17 cellular contexts compared by ENCODE assay signal in the genomic region with DNA sequence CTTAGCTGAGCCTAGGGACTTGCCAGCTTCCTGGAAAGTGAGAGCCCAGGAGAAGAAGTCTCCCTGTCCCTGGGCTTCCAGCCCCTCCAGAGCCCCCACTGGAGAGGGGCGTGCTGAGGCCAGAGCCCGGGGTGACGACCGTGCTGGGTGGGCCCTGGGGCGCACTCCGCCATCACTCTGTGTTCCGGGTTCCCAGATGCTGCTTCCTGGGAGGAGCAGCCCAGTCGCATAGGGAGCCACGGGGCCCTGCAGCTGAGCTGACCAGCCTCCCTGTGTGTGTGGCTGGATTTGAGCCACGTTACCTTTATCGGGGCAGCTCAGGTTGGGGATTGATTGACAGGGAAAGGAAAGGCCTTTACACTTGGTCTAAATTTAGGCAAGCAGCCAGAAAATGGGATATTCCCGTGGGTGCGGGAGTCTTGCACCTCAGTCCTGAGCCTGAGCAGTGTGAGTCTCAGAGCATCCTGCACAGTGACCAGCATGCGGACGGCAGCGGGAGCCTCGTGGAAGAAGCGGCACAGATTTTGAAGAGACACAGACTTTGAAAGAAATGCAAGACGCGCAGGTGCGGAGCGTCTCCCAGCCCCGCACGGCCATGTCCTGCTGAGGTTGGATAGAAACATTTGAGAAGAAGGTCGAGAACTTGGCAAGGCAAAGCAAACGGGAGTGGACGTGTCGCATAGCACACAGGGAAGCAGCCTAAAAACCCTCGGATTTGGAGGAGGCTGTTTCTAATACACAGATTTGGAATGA. TPM values are rescaled to one million over a fixed set of nuclear protein-coding genes. Genes with fewer than 3 reads are reported as not detected.
A peak's percentile ranks its signal among the peaks of the same experiment; 100 is the strongest.
DNase-seq lines count a peak whose midpoint lies in the region; ATAC-seq and TF ChIP-seq lines count a peak whose summit lies in the region.
"Had no signal": no experiment of that assay in that cellular context is flagged by ENCODE, and none has a peak within 500 bp of the region (broad histone marks: within the 10 kb centered on the region; RNA-seq: fewer than 3 reads in every experiment).

No MANE protein-coding gene starts in this region.

- H3K27me3 ChIP-seq in PC-9 (ENCODE audit: insufficient read depth, low read depth) (no peaks in the 10 kb centered on the region), left lung (no peaks in the 10 kb centered on the region)

- intact Hi-C loops in activated CD4-positive, alpha-beta T cell treated with anti-CD3 and anti-CD28 coated beads, Interleukin-2, amount 10 ng/mL, durations not matched to agents 24 days and 14 days (cut with micrococcal nuclease), result no loop called here
- intact Hi-C loops in PC-9 (cut with micrococcal nuclease; ENCODE audit: unreplicated experiment), result no loop called here
- intact Hi-C loops in left lung (cut with DNase I), result no loop called here

- H3K27me3 Mint-ChIP-seq in activated CD4-positive, alpha-beta T cell treated with anti-CD3 and anti-CD28 coated beads, Interleukin-2, amount 10 ng/mL, durations not matched to agents 24 days and 14 days, result no peaks in the 10 kb centered on the region
- no peaks in the 10 kb centered on the region for H3K27me3 Mint-ChIP-seq in stimulated activated naive B cell treated with anti-CD40 and anti-IgM and Interleukin-4, amounts not matched to agents 10 μg/mL and 1 μg/mL and 100 μg/mL, for 72 hours
- H3K27me3 Mint-ChIP-seq: stimulated activated naive CD8-positive, alpha-beta T cell treated with anti-CD3 and anti-CD28 coated beads, Interleukin-15, amount 100 ng/mL, for 72 hours had no signal

- H3K4me1 ChIP-seq in PC-9 (replicated peaks; ENCODE audit: insufficient read depth) (peaks cover 47% of the 10 kb centered on the region), left lung (peaks cover 38 to 50% of the 10 kb centered on the region in 2 donors)
- H3K4me1 ChIP-seq: A549 had no signal

- H2AFZ ChIP-seq in PC-9, result no peak overlapping the region

- H3K4me3 ChIP-seq in PC-9, result no peak overlapping the region
- no peak overlapping the region for H3K4me3 ChIP-seq in left lung
- H3K4me3 ChIP-seq: A549, lung, skin epidermis had no signal

- H3K79me2 ChIP-seq in PC-9 (ENCODE audit: low read depth), result peaks cover 38% of the 10 kb centered on the region

- H4K20me1 ChIP-seq in PC-9 (ENCODE audit: insufficient read depth), result no peaks in the 10 kb centered on the region

- H3K36me3 ChIP-seq in PC-9 (ENCODE audit: low read depth), result no peaks in the 10 kb centered on the region
- H3K36me3 ChIP-seq in left lung, result peaks cover 0 to 39% of the 10 kb centered on the region in 2 donors

- H3K27ac ChIP-seq in PC-9 (peak overlapping the region; percentile 100), left lung (peak overlapping the region; percentile 72 to 75)
- H3K27ac ChIP-seq: A549 had no signal

- no peaks in the 10 kb centered on the region for H3K9me2 ChIP-seq in PC-9 (ENCODE audit: insufficient read depth)

- no peak for DNase-seq in activated CD4-positive, alpha-beta T cell treated with anti-CD3 and anti-CD28 coated beads, Interleukin-2, amount 10 ng/mL, durations not matched to agents 24 days and 14 days
- DNase-seq in activated CD4-positive, alpha-beta T cell treated with anti-CD3 and anti-CD28 coated beads, Interleukin-2, amount 50 U/mL, for 4 hours, result no peak
- DNase-seq in PC-9 (no peak), left lung (peak in 1 of 2 donors; percentile 68), DMS153 (lab: John Stamatoyannopoulos, UW) (no peak), glomerular visceral epithelial cell (ENCODE audit: extremely low spot score) (no peak), NCI-H1694 treated with DMSO at 0.1 percent for 48 hours (lab: John Stamatoyannopoulos, UW) (no peak)
- DNase-seq in stimulated activated naive B cell treated with anti-CD40 and anti-IgM and Interleukin-4, amounts not matched to agents 10 μg/mL and 1 μg/mL and 100 μg/mL, for 72 hours, result no peak
- DNase-seq: activated gamma-delta T cell; COR-L47; NCI-H146; NCI-H524; occipital lobe; stimulated activated naive CD8-positive, alpha-beta T cell treated with anti-CD3 and anti-CD28 coated beads, Interleukin-15, amount 100 ng/mL, for 72 hours had no signal

- TF ChIP-seq CTCF in PC-9 (conservative IDR thresholded peaks at IDR 0.05) (no peak), left lung (IDR thresholded peaks at IDR 0.05) (no peak)

- POLR2A ChIA-PET in PC-9 (lab: Charles Lee; ENCODE audit: unreplicated experiment), result interaction anchor here (0.6 kb wide), 1 partner anchor 27 kb away, joined by 9 read pairs; no protein-coding TSS in a partner anchor

- BruUV-seq in PC-9 (replicated peaks; lab: Mats Ljungman, UMichigan), result no TSS peak

- peaks cover 45% of the 10 kb centered on the region for H3K4me1 Mint-ChIP-seq in activated CD4-positive, alpha-beta T cell treated with anti-CD3 and anti-CD28 coated beads, Interleukin-2, amount 10 ng/mL, durations not matched to agents 24 days and 14 days
- H3K4me1 Mint-ChIP-seq in stimulated activated naive B cell treated with anti-CD40 and anti-IgM and Interleukin-4, amounts not matched to agents 10 μg/mL and 1 μg/mL and 100 μg/mL, for 72 hours, result peaks cover 46 to 60% of the 10 kb centered on the region in 2 donors

- peaks cover 52% of the 10 kb centered on the region for H3K36me3 Mint-ChIP-seq in activated CD4-positive, alpha-beta T cell treated with anti-CD3 and anti-CD28 coated beads, Interleukin-2, amount 10 ng/mL, durations not matched to agents 24 days and 14 days (ENCODE audit: low read depth)
- peaks cover 53 to 67% of the 10 kb centered on the region in 2 donors for H3K36me3 Mint-ChIP-seq in stimulated activated naive B cell treated with anti-CD40 and anti-IgM and Interleukin-4, amounts not matched to agents 10 μg/mL and 1 μg/mL and 100 μg/mL, for 72 hours

- peaks cover 35% of the 10 kb centered on the region for H3F3A ChIP-seq in PC-9 (ENCODE audit: insufficient read depth, low read depth)

- H3K4me2 ChIP-seq in PC-9, result peak overlapping the region; percentile 95
- H3K4me2 ChIP-seq: A549 had no signal

- CTCF ChIA-PET in PC-9 (lab: Charles Lee), result no interaction called here

- peak; percentile 5 for ATAC-seq in left lung
- no peak for ATAC-seq in stimulated activated naive B cell treated with anti-CD40 and anti-IgM and Interleukin-4, amounts not matched to agents 10 μg/mL and 1 μg/mL and 100 μg/mL, for 72 hours (replicated peaks)
- ATAC-seq: A549; stimulated activated naive CD8-positive, alpha-beta T cell treated with anti-CD3 and anti-CD28 coated beads, Interleukin-15, amount 100 ng/mL, for 72 hours had no signal

- H3K9me3 Mint-ChIP-seq in activated CD4-positive, alpha-beta T cell treated with anti-CD3 and anti-CD28 coated beads, Interleukin-2, amount 10 ng/mL, durations not matched to agents 24 days and 14 days, result no peaks in the 10 kb centered on the region
- peaks cover 0 to 5% of the 10 kb centered on the region in 2 donors for H3K9me3 Mint-ChIP-seq in stimulated activated naive B cell treated with anti-CD40 and anti-IgM and Interleukin-4, amounts not matched to agents 10 μg/mL and 1 μg/mL and 100 μg/mL, for 72 hours
- H3K9me3 Mint-ChIP-seq: stimulated activated naive CD8-positive, alpha-beta T cell treated with anti-CD3 and anti-CD28 coated beads, Interleukin-15, amount 100 ng/mL, for 72 hours had no signal

- no peak overlapping the region for H3K4me3 Mint-ChIP-seq in activated CD4-positive, alpha-beta T cell treated with anti-CD3 and anti-CD28 coated beads, Interleukin-2, amount 10 ng/mL, durations not matched to agents 24 days and 14 days
- no peak overlapping the region for H3K4me3 Mint-ChIP-seq in stimulated activated naive B cell treated with anti-CD40 and anti-IgM and Interleukin-4, amounts not matched to agents 10 μg/mL and 1 μg/mL and 100 μg/mL, for 72 hours
- H3K4me3 Mint-ChIP-seq: stimulated activated naive CD8-positive, alpha-beta T cell treated with anti-CD3 and anti-CD28 coated beads, Interleukin-15, amount 100 ng/mL, for 72 hours had no signal

- H3K9me3 ChIP-seq in PC-9 (ENCODE audit: insufficient read depth, low read depth), result no peaks in the 10 kb centered on the region
- no peaks in the 10 kb centered on the region for H3K9me3 ChIP-seq in left lung
- H3K9me3 ChIP-seq: A549 had no signal

- peak overlapping the region; percentile 54 for H3K27ac Mint-ChIP-seq in activated CD4-positive, alpha-beta T cell treated with anti-CD3 and anti-CD28 coated beads, Interleukin-2, amount 10 ng/mL, durations not matched to agents 24 days and 14 days
- peak overlapping the region; percentile 75 for H3K27ac Mint-ChIP-seq in stimulated activated naive B cell treated with anti-CD40 and anti-IgM and Interleukin-4, amounts not matched to agents 10 μg/mL and 1 μg/mL and 100 μg/mL, for 72 hours

RNA-seq across cellular contexts. Expression of a gene that starts 51.3 kb away (rescaled TPM):
- total RNA-seq in activated CD4-positive, alpha-beta T cell treated with anti-CD3 and anti-CD28 coated beads, Interleukin-2, amount 10 ng/mL, durations not matched to agents 24 days and 14 days, result not detected in 2 replicates
- 0.35 and 0.44 TPM in 2 replicates for total RNA-seq in PC-9 (2021)
- 1 to 10 TPM; 1.6 to 3.4 TPM for total RNA-seq in left lung
- total RNA-seq: occipital lobe had no signal
